8 cellular contexts compared by ENCODE assay signal in genomic region chr10:128125944-128126764, GRCh38. TPM values are rescaled to one million over a fixed set of nuclear protein-coding genes. Genes with fewer than 3 reads are reported as not detected.
DNase-seq lines count a peak whose midpoint lies in the region; ATAC-seq and TF ChIP-seq lines count a peak whose summit lies in the region.

MKI67 (minus strand) TSS chr10:128126423; CDS start chr10:128125667, 756 bp downstream.

- peak within 1 kb of the TSS; percentile 93 for H3K4me3 ChIP-seq in CD4-positive, CD25-positive, alpha-beta regulatory T cell (ENCODE audit: low read depth, low read length)
- peak within 1 kb of the TSS; percentile 73 for H3K4me3 ChIP-seq in lower lobe of right lung

- no peaks in the 10 kb centered on the region for H3K27me3 ChIP-seq in CD4-positive, CD25-positive, alpha-beta regulatory T cell (ENCODE audit: control insufficient read depth, insufficient read depth, low read length)
- H3K27me3 ChIP-seq in lower lobe of right lung (ENCODE audit: low read depth): peaks cover 26% of the 10 kb centered on the region

- peak; percentile 85 to 97 (median 90) for DNase-seq in CD4-positive, CD25-positive, alpha-beta regulatory T cell
- peak; percentile 94 for DNase-seq in NCI-H82 (lab: John Stamatoyannopoulos, UW)
- DNase-seq in activated CD4-positive, alpha-beta T cell treated with anti-CD3 and anti-CD28 coated beads, Interleukin-2, amount 50 U/mL, for 48 hours: peak; percentile 89 to 93
- peak; percentile 93 for DNase-seq in ecto neural progenitor cell (ENCODE audit: low spot score)
- peak; percentile 90 for DNase-seq in lower lobe of right lung
- DNase-seq in stimulated activated CD4-positive, alpha-beta T cell treated with anti-CD3 and anti-CD28 coated beads, Interleukin-4, amount 100 ng/mL, for 48 hours (ENCODE audit: low read depth in 2 of 2): peak; percentile 87 to 91

- TF ChIP-seq CTCF in lower lobe of right lung (IDR thresholded peaks at IDR 0.05): no peak

- peaks cover 1% of the 10 kb centered on the region for H3K27me3 Mint-ChIP-seq in CD4-positive, CD25-positive, alpha-beta regulatory T cell

- H3K9me3 ChIP-seq in CD4-positive, CD25-positive, alpha-beta regulatory T cell (ENCODE audit: control insufficient read depth in 2 of 2, low read length in 2 of 2): no peaks in the 10 kb centered on the region
- H3K9me3 ChIP-seq in lower lobe of right lung: no peaks in the 10 kb centered on the region

- peak within 1 kb of the TSS; percentile 88 for H3K27ac ChIP-seq in CD4-positive, CD25-positive, alpha-beta regulatory T cell (ENCODE audit: insufficient read depth, low read length, poor library complexity, severe bottlenecking)
- no peak within 1 kb of the TSS for H3K27ac ChIP-seq in lower lobe of right lung

- peak; percentile 92 to 93 for ATAC-seq in CD4-positive, CD25-positive, alpha-beta regulatory T cell (ENCODE audit: low read depth in 2 of 2)
- ATAC-seq in GM19397 (IDR thresholded peaks at IDR 0.05; ENCODE audit: unreplicated experiment) (peak; percentile 75), HG03558 (IDR thresholded peaks at IDR 0.05; ENCODE audit: extremely low read depth, unreplicated experiment) (peak; percentile 64), lower lobe of right lung (peak; percentile 96 to 98)

- peaks cover 47% of the 10 kb centered on the region for H3K4me1 ChIP-seq in CD4-positive, CD25-positive, alpha-beta regulatory T cell (ENCODE audit: control insufficient read depth, insufficient read depth, low read length, poor library complexity, severe bottlenecking)
- peaks cover 16% of the 10 kb centered on the region for H3K4me1 ChIP-seq in lower lobe of right lung

- H3K27ac Mint-ChIP-seq in CD4-positive, CD25-positive, alpha-beta regulatory T cell: peak within 1 kb of the TSS; percentile 88 to 94 (median 89)

- H3K9me3 Mint-ChIP-seq in CD4-positive, CD25-positive, alpha-beta regulatory T cell: peaks cover 0 to 2% (median 0%) of the 10 kb centered on the region in 7 donors

- intact Hi-C loops in lower lobe of right lung (cut with DNase I): no loop called here

- H3K4me1 Mint-ChIP-seq in CD4-positive, CD25-positive, alpha-beta regulatory T cell: peaks cover 23 to 45% (median 37%) of the 10 kb centered on the region in 4 donors

- H3K36me3 Mint-ChIP-seq in CD4-positive, CD25-positive, alpha-beta regulatory T cell: no peaks in the 10 kb centered on the region

- H3K4me3 Mint-ChIP-seq in CD4-positive, CD25-positive, alpha-beta regulatory T cell: peak within 1 kb of the TSS; percentile 95 to 100 (median 98)

- H3K36me3 ChIP-seq in CD4-positive, CD25-positive, alpha-beta regulatory T cell (ENCODE audit: control insufficient read depth, insufficient read depth, low read length): no peaks in the 10 kb centered on the region
- no peaks in the 10 kb centered on the region for H3K36me3 ChIP-seq in lower lobe of right lung

RNA-seq across cellular contexts. Expression of gene MKI67, which starts in this region (rescaled TPM):
- total RNA-seq in CD4-positive, CD25-positive, alpha-beta regulatory T cell: 13.5 TPM
- under 1 TPM; 0.06 to 0.98 (median 0.65) TPM for polyA plus RNA-seq in CD4-positive, CD25-positive, alpha-beta regulatory T cell
- 4.8 TPM for total RNA-seq in lower lobe of right lung
